In genomic region chr1:23019094-23019850, GRCh38 we compare ENCODE assay signal across 1 cellular context.
TF ChIP-seq lines count a peak whose summit lies in the region.

Gene KDM1A (plus strand): TSS chr1:23019468. CDS start chr1:23019597, 129 bp downstream.

TF ChIP-seq in HepG2, 621 proteins besides CTCF, POLR2A, EP300 and RAD21 (continued from another document and continues in another):
- TF ChIP-seq NR2F6 (IDR thresholded peaks at IDR 0.05): 0 out of 2 replicates have a peak, but pooled peaks have one; percentile 14
- peak; percentile 82 for TF ChIP-seq NR2F6 (CRISPR knock-in tag; IDR thresholded peaks at IDR 0.05)
- TF ChIP-seq AGO1 (IDR thresholded peaks at IDR 0.05; ENCODE audit: low read depth, low read length, poor library complexity, severe bottlenecking): no peak
- TF ChIP-seq ZNF292 (CRISPR knock-in tag; IDR thresholded peaks at IDR 0.05; ENCODE audit: borderline replicate concordance, low read depth): 0 out of 2 replicates have a peak, but pooled peaks have one; percentile 17
- TF ChIP-seq MEIS1 (CRISPR knock-in tag; IDR thresholded peaks at IDR 0.05; ENCODE audit: borderline replicate concordance): peak; percentile 82
- peak; percentile 90 for TF ChIP-seq PHF5A (CRISPR knock-in tag; IDR thresholded peaks at IDR 0.05; ENCODE audit: low read depth, unreplicated experiment)
- TF ChIP-seq RBAK (CRISPR knock-in tag; IDR thresholded peaks at IDR 0.05): no peak
- no peak for TF ChIP-seq SNAPC4 (CRISPR knock-in tag; IDR thresholded peaks at IDR 0.05)
- TF ChIP-seq ZNF44 (CRISPR knock-in tag; IDR thresholded peaks at IDR 0.05): no peak
- TF ChIP-seq TMF1 (CRISPR knock-in tag; IDR thresholded peaks at IDR 0.05; ENCODE audit: low read depth): no peak; the same call in 1 of the 2 replicates
- TF ChIP-seq PAF1 (CRISPR knock-in tag; IDR thresholded peaks at IDR 0.05): no peak
- TF ChIP-seq ZNF646 (CRISPR knock-in tag; IDR thresholded peaks at IDR 0.05): no peak
- TF ChIP-seq SKI (IDR thresholded peaks at IDR 0.05; ENCODE audit: partially characterized antibody): peak; percentile 85
- TF ChIP-seq MYPOP (CRISPR knock-in tag; IDR thresholded peaks at IDR 0.05): peak; percentile 78; the same call in 1 of the 2 replicates
- TF ChIP-seq NFATC3 (CRISPR knock-in tag; IDR thresholded peaks at IDR 0.05): peak; percentile 94; the same call in 1 of the 2 replicates
- no peak for TF ChIP-seq ZFP36 (IDR thresholded peaks at IDR 0.05; ENCODE audit: borderline replicate concordance, low read depth, low read length, partially characterized antibody)
- TF ChIP-seq FOXO4 (CRISPR knock-in tag; conservative IDR thresholded peaks at IDR 0.05): 0 out of 2 replicates have a peak, but pooled peaks have one; percentile 88
- no peak for TF ChIP-seq ZNF7 (CRISPR knock-in tag; IDR thresholded peaks at IDR 0.05)
- peak; percentile 54; the same call in 1 of the 2 replicates for TF ChIP-seq SKIL (CRISPR knock-in tag; IDR thresholded peaks at IDR 0.05; ENCODE audit: borderline replicate concordance)
- TF ChIP-seq ZNF749 (CRISPR knock-in tag; IDR thresholded peaks at IDR 0.05; ENCODE audit: borderline replicate concordance): peak; percentile 85; the same call in 1 of the 2 replicates
- TF ChIP-seq ZNF350 (CRISPR knock-in tag; IDR thresholded peaks at IDR 0.05; ENCODE audit: borderline replicate concordance, low read depth): peak; percentile 95
- TF ChIP-seq ZNF770 (CRISPR knock-in tag; IDR thresholded peaks at IDR 0.05): peak; percentile 64
- TF ChIP-seq GATAD1 (CRISPR knock-in tag; IDR thresholded peaks at IDR 0.05): peak; percentile 93
- no peak for TF ChIP-seq ZNF10 (CRISPR knock-in tag; IDR thresholded peaks at IDR 0.05; ENCODE audit: borderline replicate concordance, low read depth)
- TF ChIP-seq TRAFD1 (CRISPR knock-in tag; IDR thresholded peaks at IDR 0.05; ENCODE audit: borderline replicate concordance): no peak
- no peak for TF ChIP-seq GATA4 (IDR thresholded peaks at IDR 0.05; ENCODE audit: borderline replicate concordance, low read depth)
- no peak; the same call in none of the 2 replicates for TF ChIP-seq HOXA9 (CRISPR knock-in tag; IDR thresholded peaks at IDR 0.05; ENCODE audit: borderline replicate concordance)
- peak; percentile 51; the same call in 1 of the 2 replicates for TF ChIP-seq ZNF33B (CRISPR knock-in tag; IDR thresholded peaks at IDR 0.05)
- TF ChIP-seq ZNF275 (CRISPR knock-in tag; IDR thresholded peaks at IDR 0.05; ENCODE audit: borderline replicate concordance): no peak; the same call in 1 of the 2 replicates
- TF ChIP-seq NCOA5 (CRISPR knock-in tag; IDR thresholded peaks at IDR 0.05): no peak
- no peak for TF ChIP-seq GPN1 (CRISPR knock-in tag; IDR thresholded peaks at IDR 0.05; ENCODE audit: borderline replicate concordance)
